ENCODE assay signal across 8 cellular contexts in the genomic region with DNA sequence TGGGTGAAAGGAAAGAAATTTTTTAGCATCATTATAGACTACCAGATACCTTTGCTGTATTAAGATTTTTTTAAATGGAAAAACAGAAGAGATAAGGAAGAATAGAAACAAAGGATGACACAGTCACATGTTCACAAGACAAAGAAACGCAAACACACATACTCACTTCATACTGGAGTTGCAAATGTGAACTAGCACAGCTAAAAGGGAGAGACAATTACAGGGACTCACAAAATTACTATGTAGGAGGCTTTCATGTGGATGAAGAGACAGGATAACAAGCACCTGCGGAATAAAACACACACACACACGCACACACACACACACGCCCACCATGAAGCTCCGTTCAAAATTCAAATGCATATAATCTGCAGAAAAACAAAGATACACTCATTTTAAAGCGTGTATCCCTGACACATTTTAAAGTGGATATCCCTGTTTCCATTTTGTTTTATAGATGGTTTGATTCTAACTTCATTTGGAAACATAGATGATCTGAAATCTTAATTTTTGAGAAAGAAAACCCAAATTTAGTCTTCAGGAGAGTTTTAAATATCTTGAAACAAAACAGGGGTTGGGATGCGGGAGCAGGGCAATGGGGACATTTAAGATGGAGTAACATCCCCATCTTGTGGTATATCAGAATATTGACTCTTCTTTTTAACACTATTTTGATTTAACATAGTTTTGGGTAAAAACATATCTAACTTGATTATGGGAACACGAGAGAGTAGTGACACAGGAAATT. TPM values are rescaled to one million over a fixed set of nuclear protein-coding genes. Genes with fewer than 3 reads are reported as not detected.
DNase-seq lines count a peak whose midpoint lies in the region; ATAC-seq, FAIRE-seq and TF ChIP-seq lines count a peak whose summit lies in the region.

No MANE protein-coding gene starts in this region.

- TF ChIP-seq POLR2A in GM12892 (IDR thresholded peaks at IDR 0.05; ENCODE audit: low read depth, low read length): no peak
- TF ChIP-seq POLR2A in erythroblast (IDR thresholded peaks at IDR 0.05; ENCODE audit: low read length): no peak

- POLR2A ChIA-PET in AG04450 (lab: Yijun Ruan, JAX): no interaction called here

- no peak overlapping the region for H3K27ac Mint-ChIP-seq in naive B cell
- H3K27ac Mint-ChIP-seq in activated CD4-positive, alpha-beta T cell treated with anti-CD3 and anti-CD28 coated beads, Interleukin-2, amount 10 ng/mL, durations not matched to agents 24 days and 14 days: no peak overlapping the region

- no peak overlapping the region for H3K4me3 ChIP-seq in AG04450 (ENCODE audit: low read depth, low read length)
- peak overlapping the region; percentile 24; the same call in 1 of the 2 replicates for H3K4me3 ChIP-seq in HUES64 (ENCODE audit: low read length)

- no peaks in the 10 kb centered on the region for H3K36me3 ChIP-seq in HUES64 (ENCODE audit: insufficient read depth, low read length)

- H3K9me3 ChIP-seq in AG04450 (ENCODE audit: control insufficient read depth, insufficient read depth, low read length): no peaks in the 10 kb centered on the region
- no peaks in the 10 kb centered on the region for H3K9me3 ChIP-seq in HUES64 (ENCODE audit: insufficient read depth, low read depth, low read length)

- H3K4me1 ChIP-seq in HUES64 (ENCODE audit: insufficient read depth, low read length): peaks cover 11% of the 10 kb centered on the region

- DNase-seq in AG04450 (ENCODE audit: low read depth, low spot score) (peak; percentile 21), GM12892 (ENCODE audit: insufficient read length) (no peak), RKO (ENCODE audit: low spot score) (peak; percentile 61), erythroblast (lab: John Stamatoyannopoulos, UW) (peak; percentile 43 to 70), naive B cell (peak; percentile 25)
- no peak for DNase-seq in activated CD4-positive, alpha-beta T cell treated with anti-CD3 and anti-CD28 coated beads, Interleukin-2, amount 10 ng/mL, durations not matched to agents 24 days and 14 days

- no peak overlapping the region for H3K27ac ChIP-seq in AG04450 (ENCODE audit: low read depth, low read length)
- H3K27ac ChIP-seq in HUES64 (ENCODE audit: low read depth, low read length): no peak overlapping the region

- peak; percentile 54 for TF ChIP-seq CTCF in AG04450 (IDR thresholded peaks at IDR 0.05; ENCODE audit: low read depth, low read length)

- H3K36me3 Mint-ChIP-seq in naive B cell: peaks cover 0 to 1% of the 10 kb centered on the region in 2 donors
- H3K36me3 Mint-ChIP-seq in activated CD4-positive, alpha-beta T cell treated with anti-CD3 and anti-CD28 coated beads, Interleukin-2, amount 10 ng/mL, durations not matched to agents 24 days and 14 days (ENCODE audit: low read depth): no peaks in the 10 kb centered on the region

- no peak overlapping the region for H3K4me3 Mint-ChIP-seq in naive B cell
- no peak overlapping the region for H3K4me3 Mint-ChIP-seq in activated CD4-positive, alpha-beta T cell treated with anti-CD3 and anti-CD28 coated beads, Interleukin-2, amount 10 ng/mL, durations not matched to agents 24 days and 14 days

- WGBS in HUES64: 29% methylated on average over 6 of the region's 8 CpGs

- H3K27me3 ChIP-seq in AG04450 (ENCODE audit: control insufficient read depth, insufficient read depth, low read length) (no peaks in the 10 kb centered on the region), HUES64 (ENCODE audit: insufficient read depth, low read length) (no peaks in the 10 kb centered on the region)

- H3K9me3 Mint-ChIP-seq in naive B cell: peaks cover 0 to 5% (median 0%) of the 10 kb centered on the region in 7 donors
- no peaks in the 10 kb centered on the region for H3K9me3 Mint-ChIP-seq in activated CD4-positive, alpha-beta T cell treated with anti-CD3 and anti-CD28 coated beads, Interleukin-2, amount 10 ng/mL, durations not matched to agents 24 days and 14 days

- H3K4me1 Mint-ChIP-seq in naive B cell: no peaks in the 10 kb centered on the region
- peaks cover 9% of the 10 kb centered on the region for H3K4me1 Mint-ChIP-seq in activated CD4-positive, alpha-beta T cell treated with anti-CD3 and anti-CD28 coated beads, Interleukin-2, amount 10 ng/mL, durations not matched to agents 24 days and 14 days

- FAIRE-seq in GM12892 (lab: Jason Lieb, UNC): peak; percentile 72

- H3K9ac ChIP-seq in HUES64 (ENCODE audit: low read depth, low read length): peak overlapping the region; percentile 43; the same call in 1 of the 2 replicates

- CTCF ChIA-PET in AG04450 (lab: Charles Lee): interaction anchor here (0.6 to 2.3 kb wide), 15 partner anchors 32 to 1906 kb away, joined by 3 to 14 read pairs (median 4); partner anchors contain the start of gene MAML2

- intact Hi-C loops in activated CD4-positive, alpha-beta T cell treated with anti-CD3 and anti-CD28 coated beads, Interleukin-2, amount 10 ng/mL, durations not matched to agents 24 days and 14 days (cut with micrococcal nuclease): loop anchor here (1.0 to 10.0 kb wide), 7 partner anchors 577 to 1902 kb away; partner anchors contain the start of gene CEP57

- H3K27me3 Mint-ChIP-seq in naive B cell: peaks cover 23 to 41% (median 29%) of the 10 kb centered on the region in 3 donors
- H3K27me3 Mint-ChIP-seq in activated CD4-positive, alpha-beta T cell treated with anti-CD3 and anti-CD28 coated beads, Interleukin-2, amount 10 ng/mL, durations not matched to agents 24 days and 14 days: peaks cover 50% of the 10 kb centered on the region

- ATAC-seq in naive B cell (ENCODE audit: low read depth in 2 of 2): peak; percentile 43 to 54
- ATAC-seq in HG03520 (IDR thresholded peaks at IDR 0.05; ENCODE audit: unreplicated experiment): no peak

RNA-seq across cellular contexts. Expression of gene JRKL, which starts 36.7 kb away (rescaled TPM):
- polyA plus RNA-seq in AG04450 (2011; rRNA removed): 8.1 and 11.2 TPM in 2 replicates
- 3.4 and 8.6 TPM in 2 replicates for polyA minus RNA-seq in AG04450 (2011; rRNA and poly(A)+ RNA removed)
- polyA plus RNA-seq in GM12892 (2012; ENCODE audit: missing spikeins): 11.0 TPM
- polyA plus RNA-seq in HUES64 (2013, experiment 1 of 2): 3.4 TPM
- 4.1 TPM for polyA plus RNA-seq in HUES64 (2013, experiment 2 of 2)
- polyA plus RNA-seq in naive B cell (ENCODE audit: low read depth in 6 of 6): 1 to 10 TPM in 5 of 6 donors, not detected in 1; 3.0 to 5.7 (median 4.1) TPM
- 9.9 and 11.9 TPM in 2 replicates for total RNA-seq in activated CD4-positive, alpha-beta T cell treated with anti-CD3 and anti-CD28 coated beads, Interleukin-2, amount 10 ng/mL, durations not matched to agents 24 days and 14 days

RNA-seq across cellular contexts. Expression of gene CCDC82, which starts 36.8 kb away (rescaled TPM):
- polyA plus RNA-seq in AG04450 (2011; rRNA removed) (11.9 and 20.4 TPM in 2 replicates), naive B cell (ENCODE audit: low read depth in 6 of 6) (10 to 100 TPM; 17.0 to 35.1 (median 25.9) TPM)
- 4.7 and 10.4 TPM in 2 replicates for polyA minus RNA-seq in AG04450 (2011; rRNA and poly(A)+ RNA removed)
- polyA plus RNA-seq in GM12892 (2012; ENCODE audit: missing spikeins): 25.8 TPM
- polyA plus RNA-seq in HUES64 (2013, experiment 1 of 2): 14.7 TPM
- polyA plus RNA-seq in HUES64 (2013, experiment 2 of 2): 18.6 TPM
- total RNA-seq in activated CD4-positive, alpha-beta T cell treated with anti-CD3 and anti-CD28 coated beads, Interleukin-2, amount 10 ng/mL, durations not matched to agents 24 days and 14 days: 27.6 and 31.8 TPM in 2 replicates

Comparison
In these comparisons a context has a peak if more than half of its experiments do, and no peak if none do; other contexts are left out.
1. DNase-seq: peak in AG04450 (single experiment), RKO (single experiment), erythroblast (2 of 2) and naive B cell (single experiment); none in GM12892 (single experiment) and activated CD4-positive, alpha-beta T cell treated with anti-CD3 and anti-CD28 coated beads, Interleukin-2, amount 10 ng/mL, durations not matched to agents 24 days and 14 days (single experiment).